ENCODE assay signal across 13 cellular contexts in the genomic region with DNA sequence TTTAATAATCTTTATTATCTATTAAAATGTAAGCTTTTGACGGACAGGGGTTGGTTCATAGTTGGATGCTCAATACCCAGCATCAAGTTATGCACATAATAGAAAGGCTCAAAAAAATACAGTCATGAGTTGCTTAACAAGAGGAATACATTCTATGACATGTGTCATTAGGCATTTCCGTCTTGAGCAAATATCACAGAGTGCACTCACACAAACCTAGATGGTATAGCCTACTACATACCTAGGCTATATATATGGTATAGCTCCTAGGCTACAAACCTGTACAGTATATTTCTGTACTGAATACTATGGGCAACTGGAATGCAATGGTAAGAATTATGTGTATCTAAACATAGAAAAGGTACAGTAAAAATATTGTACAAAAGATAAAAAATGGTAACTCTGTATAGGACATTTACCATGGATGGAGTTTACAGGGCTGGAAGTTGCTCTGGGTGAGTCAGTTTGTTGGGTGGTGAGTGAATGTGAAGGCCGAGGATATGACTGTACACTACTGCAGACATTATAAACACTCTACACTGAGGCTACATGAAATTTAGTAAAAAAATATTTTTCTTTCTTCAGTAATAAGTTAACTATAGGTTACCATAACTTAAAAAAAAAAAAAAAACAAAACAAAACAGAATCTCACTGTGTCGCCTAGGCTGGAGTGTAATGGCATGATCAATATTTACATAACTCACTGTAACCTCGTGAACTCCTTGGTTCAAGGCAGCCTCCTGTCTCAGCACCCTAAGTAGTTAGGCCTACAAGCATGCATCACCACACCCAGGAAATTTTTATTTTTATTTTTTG.
DNase-seq lines count a peak whose midpoint lies in the region; ATAC-seq and TF ChIP-seq lines count a peak whose summit lies in the region.
"Had no signal": no experiment of that assay in that cellular context is flagged by ENCODE, and none has a peak within 500 bp of the region (broad histone marks: within the 10 kb centered on the region; RNA-seq: fewer than 3 reads in every experiment).

No MANE protein-coding gene starts in this region.

- peak; percentile 89 for DNase-seq in GM23248
- peak; percentile 54 to 55 for DNase-seq in SJSA1 (ENCODE audit: low read depth in 1 of 2, low spot score in 2 of 2)
- DNase-seq in fibroblast of gingiva (ENCODE audit: low read depth): peak; percentile 26
- no peak for DNase-seq in osteocyte (ENCODE audit: extremely low spot score, unreplicated experiment)
- DNase-seq in NCI-H446 (lab: John Stamatoyannopoulos, UW): no peak
- DNase-seq in NCI-H510A treated with DMSO at 0.1 percent for 48 hours (lab: John Stamatoyannopoulos, UW): no peak
- DNase-seq in testis: no peak
- DNase-seq: activated B cell treated with CpG ODN at 0.5 μM for 24 hours, NCI-H2171, Right ventricle myocardium superior, uterus had no signal

- peak overlapping the region; percentile 73 for H3K4me2 ChIP-seq in GM23248 (ENCODE audit: unreplicated experiment)

- H3K27me3 Mint-ChIP-seq in osteocyte (ENCODE audit: unreplicated experiment): no peaks in the 10 kb centered on the region
- H3K27me3 Mint-ChIP-seq: activated B cell treated with CpG ODN at 0.5 μM for 24 hours had no signal

- peaks cover 20% of the 10 kb centered on the region for H3K4me1 Mint-ChIP-seq in osteocyte (ENCODE audit: unreplicated experiment)

- H3K4me3 ChIP-seq in GM23248 (0 out of 2 replicates have a peak overlapping the region, but pooled peaks have one; percentile 13), SJSA1 (no peak overlapping the region), testis (no peak overlapping the region)
- H3K4me3 ChIP-seq: uterus had no signal

- H3K27ac ChIP-seq in GM23248 (peak overlapping the region; percentile 82), SJSA1 (peak overlapping the region; percentile 89), testis (no peak overlapping the region)
- H3K27ac ChIP-seq: uterus had no signal

- H3K27me3 ChIP-seq in GM23248 (replicated peaks; ENCODE audit: insufficient read depth) (no peaks in the 10 kb centered on the region), SJSA1 (replicated peaks) (no peaks in the 10 kb centered on the region), testis (no peaks in the 10 kb centered on the region)
- H3K27me3 ChIP-seq: uterus had no signal

- no peaks in the 10 kb centered on the region for H4K20me1 ChIP-seq in GM23248 (ENCODE audit: insufficient read depth)

- H3K9me3 ChIP-seq in GM23248 (ENCODE audit: low read depth) (no peaks in the 10 kb centered on the region), SJSA1 (replicated peaks) (no peaks in the 10 kb centered on the region), testis (no peaks in the 10 kb centered on the region)
- H3K9me3 ChIP-seq: uterus had no signal

- peak overlapping the region; percentile 22 for H3K9ac ChIP-seq in GM23248

- no peak for TF ChIP-seq POLR2A in testis (IDR thresholded peaks at IDR 0.05)

- TF ChIP-seq CTCF in osteocyte (IDR thresholded peaks at IDR 0.05): no peak
- no peak for TF ChIP-seq CTCF in testis (IDR thresholded peaks at IDR 0.05)

- H3K36me3 Mint-ChIP-seq in osteocyte (ENCODE audit: unreplicated experiment): peaks cover 19% of the 10 kb centered on the region

- in situ Hi-C loops in GM23248 (cut with MboI): no loop called here

- ATAC-seq in HG03520 (IDR thresholded peaks at IDR 0.05; ENCODE audit: unreplicated experiment): no peak

- H3K4me1 ChIP-seq in GM23248 (ENCODE audit: insufficient read depth) (peaks cover 43% of the 10 kb centered on the region), SJSA1 (replicated peaks) (peaks cover 13% of the 10 kb centered on the region), testis (no peaks in the 10 kb centered on the region)
- H3K4me1 ChIP-seq: uterus had no signal

- no peak overlapping the region for H2AFZ ChIP-seq in GM23248

- H3K27ac Mint-ChIP-seq in osteocyte (ENCODE audit: unreplicated experiment): peak overlapping the region; percentile 78
- H3K27ac Mint-ChIP-seq: activated B cell treated with CpG ODN at 0.5 μM for 24 hours; activated T-helper 1 cell treated with anti-CD3 and anti-CD28 coated beads, Interleukin-12 subunit alpha, Interleukin-12 subunit beta, Interleukin-2, Interleukin-4 antibody, amounts not matched to agents 30 ng/mL and 10 ng/mL and 1 ng/mL, durations not matched to agents 14 hours and 24 hours and 36 hours had no signal

- no peak overlapping the region for H3K4me3 Mint-ChIP-seq in osteocyte (ENCODE audit: unreplicated experiment)
- H3K4me3 Mint-ChIP-seq: activated B cell treated with CpG ODN at 0.5 μM for 24 hours; activated T-helper 1 cell treated with anti-CD3 and anti-CD28 coated beads, Interleukin-12 subunit alpha, Interleukin-12 subunit beta, Interleukin-2, Interleukin-4 antibody, amounts not matched to agents 30 ng/mL and 10 ng/mL and 1 ng/mL, durations not matched to agents 14 hours and 24 hours and 36 hours had no signal

- WGBS in GM23248 (ENCODE audit: low coverage in 1 of 2, low lambda C conversion rate in 2 of 2, missing lambda C conversion rate in 2 of 2), 2 experiments: 37 to 43% methylated on average over 5 of the region's 5 CpGs
- 91 to 92% methylated on average over 5 of the region's 5 CpGs for WGBS in testis, 2 donors

- intact Hi-C loops in testis (cut with DNase I; ENCODE audit: low total_unique reads): no loop called here

- peaks cover 36% of the 10 kb centered on the region for H3F3A ChIP-seq in GM23248 (ENCODE audit: insufficient read depth)

- peaks cover 9% of the 10 kb centered on the region for H3K79me2 ChIP-seq in GM23248 (ENCODE audit: insufficient read depth)

- no peaks in the 10 kb centered on the region for H3K9me2 ChIP-seq in GM23248 (ENCODE audit: insufficient read depth)

- H3K9me3 Mint-ChIP-seq in osteocyte (ENCODE audit: unreplicated experiment): no peaks in the 10 kb centered on the region
- H3K9me3 Mint-ChIP-seq: activated B cell treated with CpG ODN at 0.5 μM for 24 hours; activated T-helper 1 cell treated with anti-CD3 and anti-CD28 coated beads, Interleukin-12 subunit alpha, Interleukin-12 subunit beta, Interleukin-2, Interleukin-4 antibody, amounts not matched to agents 30 ng/mL and 10 ng/mL and 1 ng/mL, durations not matched to agents 14 hours and 24 hours and 36 hours had no signal

- peaks cover 5% of the 10 kb centered on the region; the same call in 1 of the 2 replicates for H3K36me3 ChIP-seq in GM23248 (ENCODE audit: low read depth)
- H3K36me3 ChIP-seq in SJSA1: peaks cover 5% of the 10 kb centered on the region
- no peaks in the 10 kb centered on the region for H3K36me3 ChIP-seq in testis (ENCODE audit: low read depth, missing control alignments)
- H3K36me3 ChIP-seq: uterus had no signal

Comparison
In these comparisons a context has a peak if more than half of its experiments do, and no peak if none do; other contexts are left out.
1. DNase-seq: peak in GM23248 (single experiment), SJSA1 (2 of 2) and fibroblast of gingiva (single experiment); none in osteocyte (single experiment), NCI-H446 (0 of 2), NCI-H510A treated with DMSO at 0.1 percent for 48 hours (single experiment) and testis (single experiment).
2. H3K27ac ChIP-seq: peak in GM23248 (single experiment) and SJSA1 (single experiment); none in testis (0 of 2).